Comparison of ENCODE assay signal across 9 cellular contexts in genomic region chr1:25402947-25403803, GRCh38. TPM values are rescaled to one million over a fixed set of nuclear protein-coding genes. Genes with fewer than 3 reads are reported as not detected.
A peak's percentile ranks its signal among the peaks of the same experiment; 100 is the strongest.
DNase-seq lines count a peak whose midpoint lies in the region; ATAC-seq, FAIRE-seq and TF ChIP-seq lines count a peak whose summit lies in the region.
"Not testable (repeated sequence)": the region's sequence is repeated elsewhere in the genome, so short reads cannot be mapped to it uniquely, and the experiment has no call there.
"Had no signal": no experiment of that assay in that cellular context is flagged by ENCODE, and none has a peak within 500 bp of the region (broad histone marks: within the 10 kb centered on the region; RNA-seq: fewer than 3 reads in every experiment).

No MANE protein-coding gene starts in this region.

- not testable (repeated sequence) for H3K27ac ChIP-seq in C4-2B; GM23338 (ENCODE audit: low read depth); OCI-LY7 (ENCODE audit: low read depth, low read length, poor library complexity, severe bottlenecking); cardiac muscle cell

- not testable (repeated sequence) for BruUV-seq in OCI-LY7 (replicated peaks; lab: Mats Ljungman, UMichigan)

- not testable (repeated sequence) for H3K4me2 ChIP-seq in GM23338; OCI-LY7 (ENCODE audit: low read length)

- peak; percentile 96 for ATAC-seq in GM23338
- peak; percentile 59 to 78 (median 75) for ATAC-seq in natural killer cell
- ATAC-seq in stimulated activated naive CD8-positive, alpha-beta T cell treated with anti-CD3 and anti-CD28 coated beads, Interleukin-15, amount 100 ng/mL, for 72 hours: peak; percentile 81

- H3K9me3 Mint-ChIP-seq in GM23338; activated CD4-positive, alpha-beta memory T cell treated with anti-CD3 and anti-CD28 coated beads for 36 hours; natural killer cell; stimulated activated naive CD8-positive, alpha-beta T cell treated with anti-CD3 and anti-CD28 coated beads, Interleukin-15, amount 100 ng/mL, for 72 hours: not testable (repeated sequence)

- H3K4me3 ChIP-seq in GM23338; OCI-LY7 (ENCODE audit: low read depth, low read length, poor library complexity, severe bottlenecking); bronchial epithelial cell (ENCODE audit: low read depth, low read length); cardiac muscle cell: not testable (repeated sequence)

- H3K79me2 ChIP-seq in GM23338 (replicated peaks; ENCODE audit: insufficient read depth); OCI-LY7 (ENCODE audit: insufficient read depth, low read depth, low read length): not testable (repeated sequence)

- H3K9me3 ChIP-seq in OCI-LY7 (ENCODE audit: low read length); cardiac muscle cell (ENCODE audit: low read depth): not testable (repeated sequence)

- intact Hi-C loops in OCI-LY7 (cut with micrococcal nuclease; ENCODE audit: unreplicated experiment): not testable (repeated sequence)
- intact Hi-C loops in activated CD4-positive, alpha-beta memory T cell treated with anti-CD3 and anti-CD28 coated beads for 36 hours (cut with micrococcal nuclease): loop anchor here (10.0 kb wide), 1 partner anchor 122 kb away; no protein-coding TSS in a partner anchor
- intact Hi-C loops in natural killer cell (cut with micrococcal nuclease): loop anchor here (5.0 kb wide), 1 partner anchor 119 kb away; no protein-coding TSS in a partner anchor

- not testable (repeated sequence) for H3K27ac Mint-ChIP-seq in GM23338; activated CD4-positive, alpha-beta memory T cell treated with anti-CD3 and anti-CD28 coated beads for 36 hours; natural killer cell; stimulated activated naive CD8-positive, alpha-beta T cell treated with anti-CD3 and anti-CD28 coated beads, Interleukin-15, amount 100 ng/mL, for 72 hours

- not testable (repeated sequence) for H3K36me3 Mint-ChIP-seq in GM23338 (ENCODE audit: low read depth); activated CD4-positive, alpha-beta memory T cell treated with anti-CD3 and anti-CD28 coated beads for 36 hours; natural killer cell

- not testable (repeated sequence) for H3K27me3 Mint-ChIP-seq in GM23338 (ENCODE audit: insufficient read depth, low read depth, poor library complexity); activated CD4-positive, alpha-beta memory T cell treated with anti-CD3 and anti-CD28 coated beads for 36 hours; stimulated activated naive CD8-positive, alpha-beta T cell treated with anti-CD3 and anti-CD28 coated beads, Interleukin-15, amount 100 ng/mL, for 72 hours
- peaks cover 11% of the 10 kb centered on the region in 2 donors for H3K27me3 Mint-ChIP-seq in natural killer cell (ENCODE audit: low read depth in 2 of 2)

- not testable (repeated sequence) for H3K27me3 ChIP-seq in GM23338 (ENCODE audit: insufficient read depth); bronchial epithelial cell (ENCODE audit: control insufficient read depth, insufficient read depth, low read length)
- peaks cover 10% of the 10 kb centered on the region for H3K27me3 ChIP-seq in cardiac muscle cell

- TF ChIP-seq CTCF in C4-2B (conservative IDR thresholded peaks at IDR 0.05) (peak; percentile 32), GM23338 (conservative IDR thresholded peaks at IDR 0.05; ENCODE audit: low read depth in 2 of 2) (peak; percentile 30 to 55), OCI-LY7 (conservative IDR thresholded peaks at IDR 0.05; ENCODE audit: low read length) (peak; percentile 53), bronchial epithelial cell (IDR thresholded peaks at IDR 0.05; ENCODE audit: insufficient read depth, low read length, severe bottlenecking) (peak; percentile 37), cardiac muscle cell (IDR thresholded peaks at IDR 0.05; ENCODE audit: low read depth, low read length) (peak; percentile 25)
- TF ChIP-seq CTCF in natural killer cell (IDR thresholded peaks at IDR 0.05): not testable (repeated sequence)

- not testable (repeated sequence) for H3K36me3 ChIP-seq in GM23338 (ENCODE audit: insufficient read depth); OCI-LY7 (ENCODE audit: insufficient read depth, low read length); bronchial epithelial cell (ENCODE audit: control insufficient read depth, insufficient read depth, low read length); cardiac muscle cell

- not testable (repeated sequence) for H3K4me1 Mint-ChIP-seq in GM23338; activated CD4-positive, alpha-beta memory T cell treated with anti-CD3 and anti-CD28 coated beads for 36 hours (ENCODE audit: low read depth); natural killer cell; stimulated activated naive CD8-positive, alpha-beta T cell treated with anti-CD3 and anti-CD28 coated beads, Interleukin-15, amount 100 ng/mL, for 72 hours

- not testable (repeated sequence) for DNase-seq in GM23338 (ENCODE audit: low spot score); OCI-LY7 (ENCODE audit: low spot score); bronchial epithelial cell (ENCODE audit: low read depth); cardiac muscle cell (ENCODE audit: low read depth in 1 of 2, low spot score in 1 of 2); natural killer cell; stimulated activated naive CD8-positive, alpha-beta T cell treated with anti-CD3 and anti-CD28 coated beads, Interleukin-15, amount 100 ng/mL, for 72 hours
- peak; percentile 16 for DNase-seq in activated CD4-positive, alpha-beta memory T cell treated with anti-CD3 and anti-CD28 coated beads for 36 hours

- not testable (repeated sequence) for H3F3A ChIP-seq in GM23338 (replicated peaks; ENCODE audit: low read depth)

- not testable (repeated sequence) for H4K20me1 ChIP-seq in GM23338 (replicated peaks; ENCODE audit: insufficient read depth); OCI-LY7 (ENCODE audit: insufficient read depth, low read length)

- not testable (repeated sequence) for H2AFZ ChIP-seq in GM23338; OCI-LY7 (ENCODE audit: low read length)

- POLR2A ChIA-PET in OCI-LY7 (lab: Charles Lee); activated CD4-positive, alpha-beta memory T cell treated with anti-CD3 and anti-CD28 coated beads for 36 hours (lab: Charles Lee): not testable (repeated sequence)

- not testable (repeated sequence) for H3K4me3 Mint-ChIP-seq in GM23338; activated CD4-positive, alpha-beta memory T cell treated with anti-CD3 and anti-CD28 coated beads for 36 hours; natural killer cell; stimulated activated naive CD8-positive, alpha-beta T cell treated with anti-CD3 and anti-CD28 coated beads, Interleukin-15, amount 100 ng/mL, for 72 hours

- not testable (repeated sequence) for H3K9me2 ChIP-seq in GM23338 (ENCODE audit: insufficient read depth); OCI-LY7 (ENCODE audit: insufficient read depth, low read length)

- CTCF ChIA-PET in OCI-LY7 (lab: Charles Lee; ENCODE audit: unreplicated experiment): not testable (repeated sequence)
- CTCF ChIA-PET in activated CD4-positive, alpha-beta memory T cell treated with anti-CD3 and anti-CD28 coated beads for 36 hours (lab: Charles Lee): interaction anchor here (0.6 to 0.7 kb wide), 5 partner anchors 89 to 751 kb away, joined by 3 to 7 read pairs (median 4); partner anchors contain the start of gene SELENON

- peak; percentile 32 for FAIRE-seq in bronchial epithelial cell (lab: Jason Lieb, UNC)

- not testable (repeated sequence) for H3K4me1 ChIP-seq in GM23338 (ENCODE audit: insufficient read depth); OCI-LY7 (ENCODE audit: insufficient read depth, low read length, poor library complexity, severe bottlenecking); cardiac muscle cell (ENCODE audit: low read depth)

RNA-seq across cellular contexts. Expression of gene RHCE, which starts 17.4 kb away (rescaled TPM):
- total RNA-seq in GM23338 (2014; rRNA removed; shearing (Covaris generic)): 0.17 TPM in 1 of 2 replicates, not detected in the other
- 0.15 and 0.38 TPM in 2 replicates for polyA plus RNA-seq in GM23338 (2016; fragmentation: Nextera tagmentation; extraction: Ambion mirVana)
- total RNA-seq in OCI-LY7 (2014; rRNA removed; shearing (Covaris generic)): 0.21 and 0.63 TPM in 2 replicates
- not detected in 2 replicates for total RNA-seq in OCI-LY7 (2022)
- under 1 TPM; 0.44 to 0.45 TPM for total RNA-seq in activated CD4-positive, alpha-beta memory T cell treated with anti-CD3 and anti-CD28 coated beads for 36 hours
- 2.0 and 3.7 TPM in 2 replicates for total RNA-seq in bronchial epithelial cell
- total RNA-seq in cardiac muscle cell: 1.8 and 2.1 TPM in 2 replicates
- 3.3 and 4.9 TPM in 2 replicates for polyA plus RNA-seq in cardiac muscle cell
- not detected for total RNA-seq in natural killer cell
- total RNA-seq: NCI-H460 had no signal

RNA-seq across cellular contexts. Expression of gene MACO1, which starts 27.5 kb away (rescaled TPM):
- 8.9 and 9.8 TPM in 2 replicates for total RNA-seq in GM23338 (2014; rRNA removed; shearing (Covaris generic))
- polyA plus RNA-seq in GM23338 (2016; fragmentation: Nextera tagmentation; extraction: Ambion mirVana) (10.3 and 10.6 TPM in 2 replicates), cardiac muscle cell (10.6 and 12.3 TPM in 2 replicates)
- total RNA-seq in OCI-LY7 (2014; rRNA removed; shearing (Covaris generic)): 8.8 and 11.8 TPM in 2 replicates
- total RNA-seq in OCI-LY7 (2022) (18.6 and 18.7 TPM in 2 replicates), bronchial epithelial cell (11.9 and 17.4 TPM in 2 replicates), cardiac muscle cell (12.5 and 13.8 TPM in 2 replicates), natural killer cell (10 to 100 TPM; 15.9 to 19.6 (median 16.9) TPM)
- total RNA-seq in activated CD4-positive, alpha-beta memory T cell treated with anti-CD3 and anti-CD28 coated beads for 36 hours: 10 to 100 TPM; 11.0 to 11.4 TPM
